In the genomic region with DNA sequence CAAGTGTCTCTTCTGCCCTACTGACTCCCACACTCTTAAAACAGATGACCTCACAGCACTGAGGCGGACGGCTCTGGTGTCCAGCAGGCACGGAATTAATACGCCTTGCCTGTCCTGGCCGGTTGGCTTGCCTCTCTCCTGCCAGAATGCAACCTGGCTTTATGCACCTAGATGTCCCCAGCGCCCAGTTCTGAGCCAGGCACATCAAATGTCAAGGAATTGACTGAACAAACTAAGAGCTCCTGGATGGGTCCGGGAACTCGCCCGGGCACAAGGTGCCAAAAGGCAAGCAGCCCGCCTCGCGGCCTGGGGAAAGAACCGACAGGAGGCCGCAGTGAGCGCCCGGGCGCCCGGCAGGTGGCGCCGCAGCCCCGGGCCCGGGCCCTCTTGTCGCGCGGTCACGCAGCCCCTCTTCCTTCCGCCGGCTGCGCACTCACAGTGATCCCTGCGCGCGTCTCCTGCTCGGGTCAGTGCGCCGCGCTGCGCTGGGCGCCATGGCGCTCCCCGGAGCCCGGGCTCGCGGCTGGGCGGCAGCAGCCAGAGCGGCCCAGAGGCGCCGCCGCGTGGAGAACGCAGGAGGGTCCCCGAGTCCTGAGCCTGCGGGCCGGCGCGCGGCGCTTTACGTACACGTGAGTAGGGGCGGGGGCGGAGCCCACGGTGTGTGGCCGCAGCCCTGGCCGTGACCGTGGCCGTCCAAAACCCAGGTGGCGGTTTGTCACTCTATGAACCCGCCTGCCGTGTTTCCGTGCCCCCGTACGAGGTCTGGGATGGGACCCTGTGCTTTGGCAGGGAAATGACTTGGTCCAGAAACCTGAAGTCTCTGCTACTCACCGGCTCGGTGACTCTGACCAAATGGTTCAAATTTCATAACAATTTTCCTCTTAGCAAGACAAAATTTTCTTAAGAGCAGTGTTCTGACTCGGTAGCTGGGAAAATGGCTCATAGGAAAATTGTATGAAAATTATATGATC, we compare ENCODE assay signal across 8 cellular contexts. TPM values are rescaled to one million over a fixed set of nuclear protein-coding genes. Genes with fewer than 3 reads are reported as not detected.
A peak's percentile ranks its signal among the peaks of the same experiment; 100 is the strongest.
DNase-seq lines count a peak whose midpoint lies in the region; ATAC-seq, FAIRE-seq and TF ChIP-seq lines count a peak whose summit lies in the region.

Gene RSAD1, plus strand, starts transcription at position 470 of the 971 bp plus-strand sequence. Its CDS starts 25 bp downstream, at position 495.

- ATAC-seq in GM18870 (IDR thresholded peaks at IDR 0.05; ENCODE audit: unreplicated experiment) = peak; percentile 53
- peak; percentile 85 for ATAC-seq in HG03108 (IDR thresholded peaks at IDR 0.05; ENCODE audit: unreplicated experiment)

- TF ChIP-seq CTCF in WI38 (IDR thresholded peaks at IDR 0.05; ENCODE audit: low read depth, low read length) (peak; percentile 72), bronchial epithelial cell (IDR thresholded peaks at IDR 0.05; ENCODE audit: insufficient read depth, low read length, severe bottlenecking) (peak; percentile 78)

- FAIRE-seq in bronchial epithelial cell (lab: Jason Lieb, UNC) = no peak

- peak within 1 kb of the TSS; percentile 66 for H3K4me3 ChIP-seq in WI38 (ENCODE audit: low read depth, low read length)
- H3K4me3 ChIP-seq in bronchial epithelial cell (ENCODE audit: low read depth, low read length) = peak within 1 kb of the TSS; percentile 48

- peak; percentile 87 for DNase-seq in AG08395 (ENCODE audit: low spot score)
- peak; percentile 91 for DNase-seq in NCI-H2171 treated with DMSO at 0.1 percent for 48 hours (lab: John Stamatoyannopoulos, UW)
- DNase-seq in bronchial epithelial cell (ENCODE audit: low read depth) = peak; percentile 73
- DNase-seq in inferior parietal cortex (ENCODE audit: extremely low spot score) = peak; percentile 76
- DNase-seq in stimulated activated CD4-positive, alpha-beta T cell treated with anti-CD3 and anti-CD28 coated beads, Interleukin-12 subunit alpha, Interleukin-12 subunit beta, amount 100 ng/mL, for 24 hours (ENCODE audit: low read depth in 2 of 2) = peak; percentile 73 to 76

- peaks cover 6% of the 10 kb centered on the region for H3K36me3 ChIP-seq in bronchial epithelial cell (ENCODE audit: control insufficient read depth, insufficient read depth, low read length)

- no peaks in the 10 kb centered on the region for H3K27me3 ChIP-seq in bronchial epithelial cell (ENCODE audit: control insufficient read depth, insufficient read depth, low read length)

RNA-seq across cellular contexts. Expression of gene RSAD1, which starts in this region (rescaled TPM):
- 11.5 and 14.2 TPM in 2 replicates for total RNA-seq in bronchial epithelial cell

Comparison
In these comparisons a context has a peak if more than half of its experiments do, and no peak if none do; other contexts are left out.
1. Peak in every context shown above with its lines: DNase-seq, ATAC-seq and H3K4me3 ChIP-seq.